In the genomic region with DNA sequence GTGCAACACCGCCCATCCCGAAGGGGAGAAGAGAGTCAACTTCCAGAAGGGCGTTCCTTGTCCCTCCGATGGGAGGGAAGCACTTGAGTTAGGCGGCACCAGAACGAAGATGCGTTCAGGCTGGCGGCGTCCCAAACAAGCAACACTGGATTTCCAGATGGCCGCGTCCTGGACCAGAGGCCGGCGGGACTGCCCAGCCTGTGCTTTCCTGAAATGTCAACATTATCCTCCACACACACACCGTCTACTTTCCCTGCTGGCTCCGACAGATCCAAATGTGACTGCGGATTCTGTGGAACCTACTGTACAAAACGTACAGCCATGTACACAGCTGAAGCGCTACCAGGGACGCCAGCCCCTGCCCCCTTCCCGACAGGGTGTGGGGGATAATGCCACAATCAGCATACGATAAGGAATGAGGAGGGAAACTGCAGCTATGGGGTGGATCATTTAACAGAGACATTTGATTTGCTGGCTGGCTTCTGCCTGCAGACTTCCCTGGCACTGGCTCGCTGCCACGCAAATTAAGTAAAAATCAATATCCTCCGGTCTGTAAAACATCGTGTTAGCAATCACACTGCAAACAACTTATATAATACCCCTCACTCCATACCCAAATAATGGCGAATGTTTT, we compare ENCODE assay signal across 11 cellular contexts.
DNase-seq lines count a peak whose midpoint lies in the region; FAIRE-seq and TF ChIP-seq lines count a peak whose summit lies in the region.
"Had no signal": no experiment of that assay in that cellular context is flagged by ENCODE, and none has a peak within 500 bp of the region (broad histone marks: within the 10 kb centered on the region; RNA-seq: fewer than 3 reads in every experiment).

No MANE protein-coding gene starts in this region.

- H3K27ac Mint-ChIP-seq in chondrocyte (ENCODE audit: unreplicated experiment), result peak overlapping the region; percentile 85

- intact Hi-C loops in vagina (cut with DNase I), result no loop called here

- H3K27ac ChIP-seq in vagina, result peak overlapping the region; percentile 54

- H3K4me3 Mint-ChIP-seq in chondrocyte (ENCODE audit: unreplicated experiment), result no peak overlapping the region

- no peaks in the 10 kb centered on the region for H3K9me3 ChIP-seq in vagina
- H3K9me3 ChIP-seq in MG63, result no peaks in the 10 kb centered on the region

- TF ChIP-seq POLR2A in vagina (IDR thresholded peaks at IDR 0.05) (no peak), H54 (IDR thresholded peaks at IDR 0.05; ENCODE audit: low read depth, low read length) (no peak)

- H3K4me3 ChIP-seq in vagina (no peak overlapping the region), MG63 (no peak overlapping the region)

- peaks cover 39% of the 10 kb centered on the region for H3K4me1 ChIP-seq in vagina

- peaks cover 73% of the 10 kb centered on the region for H3K4me1 Mint-ChIP-seq in chondrocyte (ENCODE audit: low read depth)

- FAIRE-seq in H54 (lab: Jason Lieb, UNC), result no peak
- FAIRE-seq: A204.1, GM18507 had no signal

- no peak for TF ChIP-seq CTCF in chondrocyte (IDR thresholded peaks at IDR 0.05)
- no peak for TF ChIP-seq CTCF in vagina (IDR thresholded peaks at IDR 0.05)

- peaks cover 4% of the 10 kb centered on the region for H3K9me3 Mint-ChIP-seq in chondrocyte (ENCODE audit: low read depth)

- no peaks in the 10 kb centered on the region for H3K27me3 Mint-ChIP-seq in chondrocyte (ENCODE audit: low read depth)

- H3K36me3 Mint-ChIP-seq in chondrocyte (ENCODE audit: low read depth), result peaks cover 16% of the 10 kb centered on the region

- peak; percentile 42 for DNase-seq in NCI-H2029 (lab: John Stamatoyannopoulos, UW)
- DNase-seq in NCI-H2029 treated with DMSO at 0.1 percent for 48 hours (lab: John Stamatoyannopoulos, UW), result no peak
- peak; percentile 68 for DNase-seq in chondrocyte (ENCODE audit: low spot score)
- peak; percentile 48 for DNase-seq in medulla oblongata (ENCODE audit: extremely low spot score)
- DNase-seq in vagina (ENCODE audit: extremely low spot score in 2 of 2), result no peak
- DNase-seq in NAMALWA (ENCODE audit: low spot score), result no peak
- no peak for DNase-seq in H54 (ENCODE audit: insufficient read length, low spot score)
- no peak for DNase-seq in MG63
- DNase-seq: NCI-H1694 treated with DMSO at 0.1 percent for 48 hours had no signal

- peaks cover 0 to 10% of the 10 kb centered on the region in 2 donors for H3K36me3 ChIP-seq in vagina
- H3K36me3 ChIP-seq in MG63, result peaks cover 23% of the 10 kb centered on the region

- H3K27me3 ChIP-seq in vagina (no peaks in the 10 kb centered on the region), MG63 (no peaks in the 10 kb centered on the region)

Comparison
In these comparisons a context has a peak if more than half of its experiments do, and no peak if none do; other contexts are left out.
1. DNase-seq: peak in NCI-H2029 (single experiment), chondrocyte (single experiment) and medulla oblongata (single experiment); none in NCI-H2029 treated with DMSO at 0.1 percent for 48 hours (single experiment), vagina (0 of 2), NAMALWA (single experiment), H54 (single experiment) and MG63 (single experiment).